ENCODE assay signal across 15 cellular contexts in genomic region chr22:27684856-27685255, GRCh38.
"Had no signal": no experiment of that assay in that cellular context is flagged by ENCODE, and none has a peak within 500 bp of the region (broad histone marks: within the 10 kb centered on the region; RNA-seq: fewer than 3 reads in every experiment).

No MANE protein-coding gene starts in this region.

- H3K4me3 ChIP-seq: breast epithelium, upper lobe of left lung had no signal

- H3K27ac ChIP-seq: breast epithelium, upper lobe of left lung had no signal

- H3K9me3 Mint-ChIP-seq: activated T-cell treated with anti-CD3 and anti-CD28 coated beads, Interleukin-2, amount 50 U/mL, for 4 hours; natural killer cell treated with Interleukin-12 subunit alpha and Interleukin-12 subunit beta and Interleukin-15 and Interleukin-18, amount 100 ng/mL, for 72 hours; stimulated activated effector memory CD8-positive, alpha-beta T cell treated with anti-CD3 and anti-CD28 coated beads, Interleukin-12 subunit alpha, Interleukin-12 subunit beta, amount 100 ng/mL, for 72 hours had no signal

- H3K4me1 ChIP-seq: breast epithelium had no signal

- H3K27ac Mint-ChIP-seq: activated CD8-positive, alpha-beta memory T cell treated with anti-CD3 and anti-CD28 coated beads, Interleukin-2, amount 10 ng/mL, durations not matched to agents 7 days and 5 days; activated naive CD8-positive, alpha-beta T cell; natural killer cell treated with Interleukin-12 subunit alpha and Interleukin-12 subunit beta and Interleukin-15 and Interleukin-18, amount 100 ng/mL, for 72 hours; stimulated activated effector memory CD8-positive, alpha-beta T cell treated with anti-CD3 and anti-CD28 coated beads, Interleukin-12 subunit alpha, Interleukin-12 subunit beta, amount 100 ng/mL, for 72 hours had no signal

- H3K27me3 Mint-ChIP-seq: activated CD8-positive, alpha-beta memory T cell treated with anti-CD3 and anti-CD28 coated beads, Interleukin-2, amount 10 ng/mL, durations not matched to agents 7 days and 5 days; activated naive CD8-positive, alpha-beta T cell had no signal

- H3K27me3 ChIP-seq: breast epithelium, upper lobe of left lung had no signal

- H3K36me3 Mint-ChIP-seq: activated CD8-positive, alpha-beta memory T cell treated with anti-CD3 and anti-CD28 coated beads, Interleukin-2, amount 10 ng/mL, durations not matched to agents 7 days and 5 days; activated naive CD8-positive, alpha-beta T cell; natural killer cell treated with Interleukin-12 subunit alpha and Interleukin-12 subunit beta and Interleukin-15 and Interleukin-18, amount 100 ng/mL, for 72 hours; stimulated activated effector memory CD8-positive, alpha-beta T cell treated with anti-CD3 and anti-CD28 coated beads, Interleukin-12 subunit alpha, Interleukin-12 subunit beta, amount 100 ng/mL, for 72 hours had no signal

- H3K9me3 ChIP-seq: breast epithelium had no signal

- H3K36me3 ChIP-seq: breast epithelium, upper lobe of left lung had no signal

- H3K4me1 Mint-ChIP-seq: activated CD8-positive, alpha-beta memory T cell treated with anti-CD3 and anti-CD28 coated beads, Interleukin-2, amount 10 ng/mL, durations not matched to agents 7 days and 5 days; stimulated activated effector memory CD8-positive, alpha-beta T cell treated with anti-CD3 and anti-CD28 coated beads, Interleukin-12 subunit alpha, Interleukin-12 subunit beta, amount 100 ng/mL, for 72 hours had no signal

- FAIRE-seq: small intestine had no signal

- ATAC-seq: activated CD8-positive, alpha-beta memory T cell treated with anti-CD3 and anti-CD28 coated beads, Interleukin-2, amount 10 ng/mL, durations not matched to agents 7 days and 5 days; activated T-cell treated with anti-CD3 and anti-CD28 coated beads, Interleukin-2, amount 50 U/mL, for 4 hours; natural killer cell treated with Interleukin-12 subunit alpha and Interleukin-12 subunit beta and Interleukin-15 and Interleukin-18, amount 100 ng/mL, for 72 hours; stimulated activated effector memory CD8-positive, alpha-beta T cell treated with anti-CD3 and anti-CD28 coated beads, Interleukin-12 subunit alpha, Interleukin-12 subunit beta, amount 100 ng/mL, for 72 hours had no signal

- H3K4me3 Mint-ChIP-seq: activated CD8-positive, alpha-beta memory T cell treated with anti-CD3 and anti-CD28 coated beads, Interleukin-2, amount 10 ng/mL, durations not matched to agents 7 days and 5 days; activated naive CD8-positive, alpha-beta T cell; activated T-cell treated with anti-CD3 and anti-CD28 coated beads, Interleukin-2, amount 50 U/mL, for 4 hours; natural killer cell treated with Interleukin-12 subunit alpha and Interleukin-12 subunit beta and Interleukin-15 and Interleukin-18, amount 100 ng/mL, for 72 hours; stimulated activated effector memory CD8-positive, alpha-beta T cell treated with anti-CD3 and anti-CD28 coated beads, Interleukin-12 subunit alpha, Interleukin-12 subunit beta, amount 100 ng/mL, for 72 hours had no signal

- DNase-seq: activated CD4-positive, alpha-beta T cell treated with anti-CD3 and anti-CD28 coated beads, Interleukin-2, amount 50 U/mL, for 48 hours; activated CD4-positive, CD25-positive, alpha-beta regulatory T cell treated with anti-CD3 and anti-CD28 coated beads, Interleukin-2, amount 50 U/mL, for 72 hours; activated CD8-positive, alpha-beta memory T cell treated with anti-CD3 and anti-CD28 coated beads, Interleukin-2, amount 10 ng/mL, durations not matched to agents 7 days and 5 days; activated effector memory CD4-positive, alpha-beta T cell treated with anti-CD3 and anti-CD28 coated beads, Interleukin-2, amount 50 U/mL, for 16 hours; activated T-cell treated with anti-CD3 and anti-CD28 coated beads, Interleukin-2, amount 50 U/mL, for 4 hours; aorta; hypothalamus; kidney glomerular epithelial cell; small intestine; T-helper 9 cell; upper lobe of left lung had no signal
